Comparison of ENCODE assay signal across 29 cellular contexts in genomic region chr13:101393140-101393539, GRCh38. TPM values are rescaled to one million over a fixed set of nuclear protein-coding genes. Genes with fewer than 3 reads are reported as not detected.
"Had no signal": no experiment of that assay in that cellular context is flagged by ENCODE, and none has a peak within 500 bp of the region (broad histone marks: within the 10 kb centered on the region; RNA-seq: fewer than 3 reads in every experiment).

No MANE protein-coding gene starts in this region.

- H3K27ac Mint-ChIP-seq: activated CD4-positive, alpha-beta memory T cell treated with anti-CD3 and anti-CD28 coated beads, Interleukin-2, amount 10 ng/mL, durations not matched to agents 7 days and 5 days; activated CD8-positive, alpha-beta memory T cell treated with anti-CD3 and anti-CD28 coated beads, Interleukin-2, amount 10 ng/mL, durations not matched to agents 7 days and 5 days; activated naive CD4-positive, alpha-beta T cell treated with anti-CD3 and anti-CD28 coated beads, Interleukin-2, amount 10 ng/mL, durations not matched to agents 7 days and 5 days; activated naive CD8-positive, alpha-beta T cell; activated naive CD8-positive, alpha-beta T cell treated with anti-CD3 and anti-CD28 coated beads, Interleukin-2, amount 50 U/mL, for 24 hours had no signal

- H3K4me3 Mint-ChIP-seq: activated CD4-positive, alpha-beta memory T cell treated with anti-CD3 and anti-CD28 coated beads, Interleukin-2, amount 10 ng/mL, durations not matched to agents 7 days and 5 days; activated CD8-positive, alpha-beta memory T cell treated with anti-CD3 and anti-CD28 coated beads, Interleukin-2, amount 10 ng/mL, durations not matched to agents 7 days and 5 days; activated naive CD4-positive, alpha-beta T cell treated with anti-CD3 and anti-CD28 coated beads, Interleukin-2, amount 10 ng/mL, durations not matched to agents 7 days and 5 days; activated naive CD8-positive, alpha-beta T cell; activated naive CD8-positive, alpha-beta T cell treated with anti-CD3 and anti-CD28 coated beads, Interleukin-2, amount 50 U/mL, for 24 hours had no signal

- ATAC-seq: activated CD8-positive, alpha-beta memory T cell treated with anti-CD3 and anti-CD28 coated beads, Interleukin-2, amount 10 ng/mL, durations not matched to agents 7 days and 5 days; activated naive CD8-positive, alpha-beta T cell treated with anti-CD3 and anti-CD28 coated beads, Interleukin-2, amount 50 U/mL, for 24 hours had no signal

- H3K27ac ChIP-seq: KMS-11, PC-9, SJCRH30, WERI-Rb-1 had no signal

- H3K4me3 ChIP-seq: PC-9, SJCRH30 had no signal

- H3K4me1 ChIP-seq: SJCRH30 had no signal

- H3K9me3 ChIP-seq: SJCRH30 had no signal

- H3K27me3 Mint-ChIP-seq: activated CD8-positive, alpha-beta memory T cell treated with anti-CD3 and anti-CD28 coated beads, Interleukin-2, amount 10 ng/mL, durations not matched to agents 7 days and 5 days had no signal

- H3K36me3 Mint-ChIP-seq: activated CD8-positive, alpha-beta memory T cell treated with anti-CD3 and anti-CD28 coated beads, Interleukin-2, amount 10 ng/mL, durations not matched to agents 7 days and 5 days; activated naive CD4-positive, alpha-beta T cell treated with anti-CD3 and anti-CD28 coated beads, Interleukin-2, amount 10 ng/mL, durations not matched to agents 7 days and 5 days; activated naive CD8-positive, alpha-beta T cell had no signal

- H3K36me3 ChIP-seq: SJCRH30, WERI-Rb-1 had no signal

- H3K9me3 Mint-ChIP-seq: activated CD4-positive, alpha-beta memory T cell treated with anti-CD3 and anti-CD28 coated beads, Interleukin-2, amount 10 ng/mL, durations not matched to agents 7 days and 5 days; activated naive CD4-positive, alpha-beta T cell treated with anti-CD3 and anti-CD28 coated beads, Interleukin-2, amount 10 ng/mL, durations not matched to agents 7 days and 5 days; activated naive CD8-positive, alpha-beta T cell treated with anti-CD3 and anti-CD28 coated beads, Interleukin-2, amount 50 U/mL, for 24 hours had no signal

- H3K27me3 ChIP-seq: SJCRH30 had no signal

- H3K4me1 Mint-ChIP-seq: activated naive CD4-positive, alpha-beta T cell treated with anti-CD3 and anti-CD28 coated beads, Interleukin-2, amount 10 ng/mL, durations not matched to agents 7 days and 5 days; activated naive CD8-positive, alpha-beta T cell treated with anti-CD3 and anti-CD28 coated beads, Interleukin-2, amount 50 U/mL, for 24 hours had no signal

- DNase-seq: activated CD4-positive, alpha-beta memory T cell treated with anti-CD3 and anti-CD28 coated beads, Interleukin-2, amount 10 ng/mL, durations not matched to agents 7 days and 5 days; activated CD4-positive, alpha-beta T cell treated with anti-CD3 and anti-CD28 coated beads for 1 hour; activated CD4-positive, alpha-beta T cell treated with anti-CD3 and anti-CD28 coated beads for 48 hours; activated CD4-positive, CD25-positive, alpha-beta regulatory T cell; activated CD8-positive, alpha-beta memory T cell treated with anti-CD3 and anti-CD28 coated beads for 24 hours; activated CD8-positive, alpha-beta memory T cell treated with anti-CD3 and anti-CD28 coated beads, Interleukin-2, amount 10 ng/mL, durations not matched to agents 7 days and 5 days; activated CD8-positive, alpha-beta memory T cell treated with anti-CD3 and anti-CD28 coated beads, Interleukin-2, amount 50 U/mL, for 48 hours; activated effector memory CD4-positive, alpha-beta T cell treated with Interleukin-2 at 50 U/mL for 16 hours; activated naive CD4-positive, alpha-beta T cell treated with anti-CD3 and anti-CD28 coated beads, Interleukin-2, amount 10 ng/mL, durations not matched to agents 7 days and 5 days; activated naive CD8-positive, alpha-beta T cell treated with anti-CD3 and anti-CD28 coated beads, Interleukin-2, amount 50 U/mL, for 24 hours; activated T-cell treated with anti-CD3 and anti-CD28 coated beads, Interleukin-2, amount 50 U/mL, for 48 hours; anterior cingulate cortex; NCI-H1092 treated with DMSO at 0.1 percent for 48 hours; NCI-H1417 treated with DMSO at 0.1 percent for 48 hours; NCI-H187 treated with DMSO at 0.1 percent for 48 hours; NCI-H2081; NCI-H345; NCI-H524 treated with DMSO at 0.1 percent for 48 hours; NK-92 treated with Interleukin-12 subunit alpha and Interleukin-12 subunit beta, amount 100 ng/mL, for 24 hours; PC-9; SHP77; SJCRH30; T1000; WERI-Rb-1 had no signal

RNA-seq across cellular contexts. Expression of gene NALCN, which starts 23.2 kb away (rescaled TPM):
- total RNA-seq: activated CD4-positive, alpha-beta memory T cell treated with anti-CD3 and anti-CD28 coated beads, Interleukin-2, amount 10 ng/mL, durations not matched to agents 7 days and 5 days; activated CD8-positive, alpha-beta memory T cell treated with anti-CD3 and anti-CD28 coated beads, Interleukin-2, amount 10 ng/mL, durations not matched to agents 7 days and 5 days; OCI-LY7; T-helper 1 cell treated with Interleukin-12 subunit alpha and Interleukin-12 subunit beta and Interleukin-4 antibody, amounts not matched to agents 30 ng/mL and 1 ng/mL, for 36 hours; T-helper 2 cell treated with Interferon-gamma antibody and Interleukin-4, amounts not matched to agents 100 ng/mL and 5 ng/mL, for 36 hours had no signal

RNA-seq across cellular contexts. Expression of gene ITGBL1, which starts 59.3 kb away (rescaled TPM):
- total RNA-seq: activated CD4-positive, alpha-beta memory T cell treated with anti-CD3 and anti-CD28 coated beads, Interleukin-2, amount 10 ng/mL, durations not matched to agents 7 days and 5 days; OCI-LY7; SJCRH30; T-helper 1 cell treated with Interleukin-12 subunit alpha and Interleukin-12 subunit beta and Interleukin-4 antibody, amounts not matched to agents 30 ng/mL and 1 ng/mL, for 36 hours; T-helper 2 cell treated with Interferon-gamma antibody and Interleukin-4, amounts not matched to agents 100 ng/mL and 5 ng/mL, for 36 hours had no signal
